In genomic region chr6:125044667-125045066, GRCh38 we compare ENCODE assay signal across 17 cellular contexts.
"Had no signal": no experiment of that assay in that cellular context is flagged by ENCODE, and none has a peak within 500 bp of the region (broad histone marks: within the 10 kb centered on the region; RNA-seq: fewer than 3 reads in every experiment).

No MANE protein-coding gene starts in this region.

- H3K4me2 ChIP-seq: KMS-11, SK-N-SH had no signal

- H3K27ac ChIP-seq: HL-60, KMS-11 had no signal

- H3K9me3 ChIP-seq: SK-N-SH had no signal

- DNase-seq: Kasumi-1, MM.1S, NCI-H1092 treated with DMSO at 0.1 percent for 48 hours, NCI-H1436, NCI-H187, NCI-H2029, NCI-H2171 treated with DMSO at 0.1 percent for 48 hours, NCI-H2227 treated with DMSO at 0.1 percent for 48 hours, NCI-H526 treated with DMSO at 0.1 percent for 48 hours, NCI-H774, RPMI8226, SHP77, SK-N-SH, SW 1271 had no signal

- ATAC-seq: K562 had no signal

- H3K4me3 ChIP-seq: K562 had no signal

- H3K9ac ChIP-seq: KMS-11, SK-N-SH had no signal

- H3K9me2 ChIP-seq: SK-N-SH had no signal
